Comparison of ENCODE assay signal across 1 cellular context in the genomic region with DNA sequence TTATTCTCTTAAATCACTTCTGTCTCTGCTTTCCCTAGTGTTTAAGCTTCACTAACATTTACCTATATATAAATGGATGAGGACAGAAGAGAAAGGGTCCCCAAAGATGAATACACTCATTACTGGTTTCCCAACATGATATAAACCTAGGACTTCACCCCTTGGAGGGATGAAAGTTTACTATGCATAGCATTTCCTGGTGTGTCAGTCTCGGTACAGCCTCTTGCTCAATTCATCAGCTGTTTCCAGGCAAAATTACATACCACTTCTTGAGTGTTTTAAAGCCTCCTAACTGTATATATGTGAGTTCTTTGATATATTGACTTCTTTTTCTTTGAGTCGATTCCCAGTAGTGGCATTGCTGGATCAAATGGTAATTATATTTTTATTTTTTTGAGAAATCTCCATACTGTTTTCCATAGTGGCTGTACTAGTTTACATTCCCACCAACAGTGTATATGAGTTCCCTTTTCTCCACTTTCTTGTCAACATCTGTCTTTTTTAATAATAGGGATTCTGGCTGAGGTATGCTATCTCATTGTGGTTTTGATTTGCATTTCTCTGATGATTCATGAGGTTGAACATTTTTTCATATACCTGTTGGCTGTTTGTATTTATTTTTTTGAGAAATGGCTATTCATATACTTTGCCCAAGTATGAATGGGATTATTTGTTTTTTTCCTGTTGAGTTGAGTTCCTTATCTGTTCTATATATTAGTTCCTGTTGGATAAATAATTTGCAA.
TF ChIP-seq lines count a peak whose summit lies in the region.

No MANE protein-coding gene starts in this region.

TF ChIP-seq in SK-N-SH, 30 proteins besides CTCF, POLR2A, EP300 and RAD21 (continued from another document):
- TF ChIP-seq MXI1 (IDR thresholded peaks at IDR 0.05; ENCODE audit: low read depth, low read length): no peak
